ENCODE assay signal across 11 cellular contexts in the genomic region with DNA sequence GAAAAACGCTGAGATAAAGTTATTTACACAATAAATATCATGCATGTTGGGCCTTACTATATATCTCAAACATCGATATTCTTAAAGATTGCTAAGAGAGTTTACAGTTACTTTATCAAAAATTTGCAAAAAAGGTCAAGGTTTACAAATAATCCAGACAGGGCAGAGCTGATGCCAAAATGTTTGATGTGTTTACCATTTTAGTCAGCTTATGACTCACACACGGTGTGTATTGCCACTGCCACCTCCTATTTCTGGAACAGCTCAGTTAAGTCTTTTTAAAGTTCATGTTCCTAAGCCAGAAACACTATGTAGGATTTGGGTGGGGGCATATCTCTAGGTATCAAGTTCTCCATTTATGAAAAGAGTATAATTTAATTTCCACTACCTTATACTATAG.
A peak's percentile ranks its signal among the peaks of the same experiment; 100 is the strongest.
DNase-seq lines count a peak whose midpoint lies in the region; ATAC-seq and TF ChIP-seq lines count a peak whose summit lies in the region.
"Had no signal": no experiment of that assay in that cellular context is flagged by ENCODE, and none has a peak within 500 bp of the region (broad histone marks: within the 10 kb centered on the region; RNA-seq: fewer than 3 reads in every experiment).

No MANE protein-coding gene starts in this region.

- peak; percentile 19 to 35 for DNase-seq in activated T-cell treated with anti-CD3 and anti-CD28 coated beads, Interleukin-2, amount 50 U/mL, for 72 hours
- no peak for DNase-seq in activated T-cell treated with anti-CD3 and anti-CD28 coated beads, Interleukin-2, amount 50 U/mL, for 48 hours
- peak; percentile 40 for DNase-seq in activated CD4-positive, alpha-beta memory T cell treated with anti-CD3 and anti-CD28 coated beads for 36 hours
- DNase-seq in fibroblast of pulmonary artery (ENCODE audit: low read depth), result peak; percentile 60
- DNase-seq in activated CD8-positive, alpha-beta memory T cell treated with anti-CD3 and anti-CD28 coated beads for 24 hours, result no peak
- DNase-seq in suprapubic skin (ENCODE audit: low spot score in 2 of 2), result no peak
- DNase-seq: NCI-H1417 treated with DMSO at 0.1 percent for 48 hours had no signal

- POLR2A ChIA-PET in activated CD4-positive, alpha-beta memory T cell treated with anti-CD3 and anti-CD28 coated beads for 36 hours (lab: Charles Lee), result interaction anchor here (0.9 to 1.5 kb wide), 3 partner anchors 26 to 302 kb away, joined by 3 to 4 read pairs (median 3); no protein-coding TSS in a partner anchor

- H3K36me3 ChIP-seq in stomach smooth muscle (ENCODE audit: control insufficient read depth in 2 of 2, insufficient read depth in 2 of 2, low read length in 2 of 2) (no peaks in the 10 kb centered on the region), suprapubic skin (no peaks in the 10 kb centered on the region)

- H3K36me3 Mint-ChIP-seq in activated T-cell treated with anti-CD3 and anti-CD28 coated beads, Interleukin-2, amount 50 U/mL, for 72 hours (ENCODE audit: insufficient read depth in 2 of 2), result peaks cover 8 to 27% of the 10 kb centered on the region in 2 donors
- peaks cover 38% of the 10 kb centered on the region for H3K36me3 Mint-ChIP-seq in activated CD4-positive, alpha-beta memory T cell treated with anti-CD3 and anti-CD28 coated beads for 36 hours
- H3K36me3 Mint-ChIP-seq: CD14-positive monocyte, memory B cell had no signal

- no peak overlapping the region for H3K9ac ChIP-seq in stomach smooth muscle (ENCODE audit: low read length in 2 of 2)

- H3K27me3 Mint-ChIP-seq in activated T-cell treated with anti-CD3 and anti-CD28 coated beads, Interleukin-2, amount 50 U/mL, for 72 hours (ENCODE audit: low read depth), result no peaks in the 10 kb centered on the region
- no peaks in the 10 kb centered on the region for H3K27me3 Mint-ChIP-seq in activated CD4-positive, alpha-beta memory T cell treated with anti-CD3 and anti-CD28 coated beads for 36 hours
- H3K27me3 Mint-ChIP-seq: memory B cell had no signal

- peak overlapping the region; percentile 26 for H3K27ac ChIP-seq in stomach smooth muscle (ENCODE audit: low read length)
- no peak overlapping the region for H3K27ac ChIP-seq in suprapubic skin

- H3K9me3 ChIP-seq in stomach smooth muscle (ENCODE audit: control insufficient read depth in 2 of 2, low read length in 2 of 2) (no peaks in the 10 kb centered on the region), suprapubic skin (no peaks in the 10 kb centered on the region)

- no peak overlapping the region for H3K4me3 ChIP-seq in fibroblast of pulmonary artery (replicated peaks; ENCODE audit: low read depth, low read length)
- peak overlapping the region in 1 of 2 donors; percentile 31 for H3K4me3 ChIP-seq in stomach smooth muscle (ENCODE audit: low read length in 2 of 2)
- no peak overlapping the region for H3K4me3 ChIP-seq in suprapubic skin

- TF ChIP-seq POLR2A in suprapubic skin (IDR thresholded peaks at IDR 0.05), result no peak

- peaks cover 9% of the 10 kb centered on the region for H3K4me1 ChIP-seq in stomach smooth muscle (ENCODE audit: control insufficient read depth, insufficient read depth, low read length)
- H3K4me1 ChIP-seq in suprapubic skin, result no peaks in the 10 kb centered on the region

- TF ChIP-seq EP300 in suprapubic skin (IDR thresholded peaks at IDR 0.05), result no peak

- peak overlapping the region; percentile 32 to 79 for H3K4me3 Mint-ChIP-seq in activated T-cell treated with anti-CD3 and anti-CD28 coated beads, Interleukin-2, amount 50 U/mL, for 72 hours
- H3K4me3 Mint-ChIP-seq in activated CD4-positive, alpha-beta memory T cell treated with anti-CD3 and anti-CD28 coated beads for 36 hours, result peak overlapping the region; percentile 7
- H3K4me3 Mint-ChIP-seq: CD14-positive monocyte, memory B cell had no signal

- TF ChIP-seq CTCF in fibroblast of pulmonary artery (IDR thresholded peaks at IDR 0.05; ENCODE audit: low read length, missing control alignments) (no peak), suprapubic skin (IDR thresholded peaks at IDR 0.05) (no peak)

- H3K27me3 ChIP-seq in stomach smooth muscle (ENCODE audit: control insufficient read depth in 1 of 2, insufficient read depth in 2 of 2, low read length in 2 of 2) (no peaks in the 10 kb centered on the region), suprapubic skin (no peaks in the 10 kb centered on the region)

- H3K4me1 Mint-ChIP-seq in activated T-cell treated with anti-CD3 and anti-CD28 coated beads, Interleukin-2, amount 50 U/mL, for 72 hours (ENCODE audit: low read depth), result peaks cover 76% of the 10 kb centered on the region
- H3K4me1 Mint-ChIP-seq in activated CD4-positive, alpha-beta memory T cell treated with anti-CD3 and anti-CD28 coated beads for 36 hours (ENCODE audit: low read depth), result peaks cover 88% of the 10 kb centered on the region
- H3K4me1 Mint-ChIP-seq: memory B cell had no signal

- ATAC-seq in activated T-cell treated with anti-CD3 and anti-CD28 coated beads, Interleukin-2, amount 50 U/mL, for 72 hours (replicated peaks in 1 of 2), result peak; percentile 97 to 98
- no peak for ATAC-seq in GM18861 (IDR thresholded peaks at IDR 0.05; ENCODE audit: unreplicated experiment)

- WGBS in suprapubic skin, result 63% methylated on average over 3 of the region's 3 CpGs

- intact Hi-C loops in activated CD4-positive, alpha-beta memory T cell treated with anti-CD3 and anti-CD28 coated beads for 36 hours (cut with micrococcal nuclease), result loop anchor here (1.0 to 2.0 kb wide), 3 partner anchors 8 to 301 kb away; no protein-coding TSS in a partner anchor

- peak overlapping the region; percentile 95 for H3K27ac Mint-ChIP-seq in activated T-cell treated with anti-CD3 and anti-CD28 coated beads, Interleukin-2, amount 50 U/mL, for 72 hours
- peak overlapping the region; percentile 85 for H3K27ac Mint-ChIP-seq in activated CD4-positive, alpha-beta memory T cell treated with anti-CD3 and anti-CD28 coated beads for 36 hours
- H3K27ac Mint-ChIP-seq: CD14-positive monocyte, memory B cell had no signal

- H3K9me3 Mint-ChIP-seq in activated T-cell treated with anti-CD3 and anti-CD28 coated beads, Interleukin-2, amount 50 U/mL, for 72 hours, result no peaks in the 10 kb centered on the region
- H3K9me3 Mint-ChIP-seq in activated CD4-positive, alpha-beta memory T cell treated with anti-CD3 and anti-CD28 coated beads for 36 hours, result no peaks in the 10 kb centered on the region

- CTCF ChIA-PET in activated CD4-positive, alpha-beta memory T cell treated with anti-CD3 and anti-CD28 coated beads for 36 hours (lab: Charles Lee), result interaction anchor here (0.7 to 1.9 kb wide), 3 partner anchors 9 to 302 kb away, joined by 4 to 6 read pairs (median 5); no protein-coding TSS in a partner anchor

Comparison
In these comparisons a context has a peak if more than half of its experiments do, and no peak if none do; other contexts are left out.
1. DNase-seq: peak in activated T-cell treated with anti-CD3 and anti-CD28 coated beads, Interleukin-2, amount 50 U/mL, for 72 hours (2 of 2), activated CD4-positive, alpha-beta memory T cell treated with anti-CD3 and anti-CD28 coated beads for 36 hours (single experiment) and fibroblast of pulmonary artery (single experiment); none in activated T-cell treated with anti-CD3 and anti-CD28 coated beads, Interleukin-2, amount 50 U/mL, for 48 hours (0 of 2), activated CD8-positive, alpha-beta memory T cell treated with anti-CD3 and anti-CD28 coated beads for 24 hours (single experiment) and suprapubic skin (0 of 2).